Comparison of ENCODE assay signal across 8 cellular contexts in the genomic region with DNA sequence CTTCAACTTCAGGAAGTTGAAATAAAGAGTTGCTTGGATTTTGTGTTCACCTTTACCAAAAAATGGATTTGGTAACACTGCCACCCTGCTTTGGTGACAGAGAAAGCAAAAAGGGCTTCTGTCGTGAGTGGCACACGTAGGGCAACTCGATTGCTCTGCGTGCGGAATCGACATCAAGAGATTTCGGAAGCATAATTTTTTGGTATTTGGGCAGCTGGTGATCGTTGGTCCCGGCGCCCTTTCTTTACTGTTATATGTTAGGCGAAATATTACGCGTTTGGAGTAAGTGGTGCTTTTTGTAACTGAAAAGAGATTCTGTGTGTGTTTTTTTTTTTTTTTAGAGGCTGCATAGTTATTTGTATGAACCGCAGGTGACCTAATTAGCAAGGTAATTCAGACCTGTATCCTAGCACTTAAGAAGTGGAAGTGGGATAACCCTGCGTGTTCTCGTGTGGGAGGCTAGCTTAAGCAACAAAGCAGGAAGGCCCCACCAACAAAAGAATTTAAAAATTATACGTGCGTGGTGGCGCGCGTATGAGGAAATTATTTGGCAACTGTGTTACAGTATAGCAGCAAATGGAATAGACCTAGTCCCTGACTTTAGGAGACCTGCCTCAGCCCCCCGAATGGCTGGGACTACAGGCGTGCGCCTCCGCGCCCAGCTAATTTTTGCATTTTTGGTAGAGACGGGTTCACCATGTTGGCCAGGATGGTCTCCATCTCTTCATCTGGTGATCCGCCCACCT. TPM values are rescaled to one million over a fixed set of nuclear protein-coding genes. Genes with fewer than 3 reads are reported as not detected.
DNase-seq lines count a peak whose midpoint lies in the region; ATAC-seq and TF ChIP-seq lines count a peak whose summit lies in the region.

Gene RNU11, plus strand, starts transcription at position 108 of the 746 bp plus-strand sequence.

- peak within 1 kb of the TSS; percentile 28 for H3K4me3 ChIP-seq in IMR-90 (ENCODE audit: insufficient read depth, low read depth, low read length)
- peak within 1 kb of the TSS; percentile 69 for H3K4me3 ChIP-seq in OCI-LY7 (ENCODE audit: low read depth, low read length, poor library complexity, severe bottlenecking)
- peak within 1 kb of the TSS; percentile 78 to 88 for H3K4me3 ChIP-seq in mucosa of rectum (ENCODE audit: low read length in 2 of 2)

- peak within 1 kb of the TSS; percentile 79 for H2AK5ac ChIP-seq in IMR-90 (ENCODE audit: low read depth, low read length)

- POLR2A ChIA-PET in IMR-90 (lab: Charles Lee; ENCODE audit: unreplicated experiment), result interaction anchor here (0.6 to 1.4 kb wide), 10 partner anchors 13 to 554 kb away, joined by 3 to 8 read pairs (median 4); partner anchors contain the start of genes GMEB1 and YTHDF2
- POLR2A ChIA-PET in OCI-LY7 (lab: Charles Lee), result interaction anchor here (0.5 to 1.4 kb wide), 8 partner anchors 15 to 239 kb away, joined by 3 to 6 read pairs (median 3); partner anchors contain the start of gene YTHDF2

- H3K4me1 ChIP-seq in IMR-90 (ENCODE audit: control insufficient read depth, insufficient read depth, low read length) (peaks cover 1% of the 10 kb centered on the region; the same call in 1 of the 2 replicates), OCI-LY7 (ENCODE audit: insufficient read depth, low read length, poor library complexity, severe bottlenecking) (peaks cover 35% of the 10 kb centered on the region), mucosa of rectum (ENCODE audit: control insufficient read depth in 2 of 2, insufficient read depth in 2 of 2, low read length in 2 of 2) (peaks cover 19 to 24% of the 10 kb centered on the region in 2 donors)

- peaks cover 5% of the 10 kb centered on the region; the same call in 1 of the 2 replicates for H3K79me2 ChIP-seq in OCI-LY7 (ENCODE audit: insufficient read depth, low read depth, low read length)

- H3K4ac ChIP-seq in IMR-90 (ENCODE audit: low read depth, low read length), result peak within 1 kb of the TSS; percentile 95

- peak within 1 kb of the TSS; percentile 97 for H2BK5ac ChIP-seq in IMR-90 (ENCODE audit: low read depth, low read length, poor library complexity, severe bottlenecking)

- DNase-seq in DMS153 treated with DMSO at 0.1 percent for 48 hours (lab: John Stamatoyannopoulos, UW; ENCODE audit: unreplicated experiment), result peak; percentile 100
- DNase-seq in IMR-90, result peak; percentile 100
- peak; percentile 98 for DNase-seq in OCI-LY7 (ENCODE audit: low spot score)
- DNase-seq in activated T-cell treated with anti-CD3 and anti-CD28 coated beads for 4 hours, result peak; percentile 78
- peak; percentile 97 for DNase-seq in erythroblast (lab: John Stamatoyannopoulos, UW)
- peak; percentile 70 to 76 for DNase-seq in stimulated activated CD8-positive, alpha-beta memory T cell treated with anti-CD3 and anti-CD28 coated beads, Interleukin-4, amount 100 ng/mL, for 4 hours (ENCODE audit: low read depth in 2 of 2, low spot score in 1 of 2)

- peak within 1 kb of the TSS; percentile 88 for H2AFZ ChIP-seq in IMR-90 (replicated peaks; ENCODE audit: low read length, poor library complexity)
- peak within 1 kb of the TSS; percentile 20 for H2AFZ ChIP-seq in OCI-LY7 (ENCODE audit: low read length)

- peak within 1 kb of the TSS; percentile 96 for H2BK120ac ChIP-seq in IMR-90 (ENCODE audit: low read depth, low read length)

- H3K27ac ChIP-seq in IMR-90 (ENCODE audit: insufficient read depth, low read length) (peak within 1 kb of the TSS; percentile 79), OCI-LY7 (ENCODE audit: low read depth, low read length, poor library complexity, severe bottlenecking) (peak within 1 kb of the TSS; percentile 99), mucosa of rectum (ENCODE audit: low read depth in 2 of 2, low read length in 2 of 2) (peak within 1 kb of the TSS; percentile 97 to 98)

- H3K9me3 ChIP-seq in IMR-90 (ENCODE audit: control insufficient read depth, insufficient read depth, low read length) (no peaks in the 10 kb centered on the region), OCI-LY7 (ENCODE audit: low read length) (no peaks in the 10 kb centered on the region), mucosa of rectum (ENCODE audit: control insufficient read depth in 2 of 2, low read length in 2 of 2) (no peaks in the 10 kb centered on the region)

- peak within 1 kb of the TSS; percentile 58 for H3K18ac ChIP-seq in IMR-90 (ENCODE audit: low read depth, low read length)

- H3K23ac ChIP-seq in IMR-90 (ENCODE audit: low read depth, low read length), result peak within 1 kb of the TSS; percentile 86

- H3K56ac ChIP-seq in IMR-90 (ENCODE audit: extremely low read depth, insufficient read depth, low read length), result peak within 1 kb of the TSS; percentile 99

- H3K79me1 ChIP-seq in IMR-90 (ENCODE audit: low read depth in 1 of 2, low read length in 2 of 2), result peaks cover 6 to 9% of the 10 kb centered on the region in 2 experiments; a peak in 3 of 4 replicates

- dilution Hi-C loops in IMR-90 (cut with HindIII; ENCODE audit: low sequenced_read_pairs, unreplicated experiment), result no loop called here

- H3K4me2 ChIP-seq in IMR-90 (ENCODE audit: low read depth, low read length), result peak within 1 kb of the TSS; percentile 79
- H3K4me2 ChIP-seq in OCI-LY7 (ENCODE audit: low read length), result peak within 1 kb of the TSS; percentile 100

- H3K14ac ChIP-seq in IMR-90 (replicated peaks; ENCODE audit: low read depth, low read length), result peak within 1 kb of the TSS; percentile 95

- H3K36me3 ChIP-seq in IMR-90 (ENCODE audit: control insufficient read depth, insufficient read depth, low read length) (no peaks in the 10 kb centered on the region), OCI-LY7 (ENCODE audit: insufficient read depth, low read length) (no peaks in the 10 kb centered on the region), mucosa of rectum (ENCODE audit: control insufficient read depth in 2 of 2, insufficient read depth in 2 of 2, low read length in 2 of 2) (no peaks in the 10 kb centered on the region)

- in situ Hi-C loops in IMR-90 (cut with MboI; ENCODE audit: low sequenced_read_pairs), result no loop called here

- H3K9me2 ChIP-seq in OCI-LY7 (ENCODE audit: insufficient read depth, low read length), result no peaks in the 10 kb centered on the region

- H2BK15ac ChIP-seq in IMR-90 (ENCODE audit: low read depth, low read length), result peak within 1 kb of the TSS; percentile 81; the same call in 2 of the 3 replicates

- WGBS in IMR-90 (ENCODE audit: extremely low coverage in 2 of 2, insufficient read length in 1 of 2), 2 experiments, result 2% methylated on average over 7 of the region's 28 CpGs; no CpG with 5 or more reads in 1 of the 2 experiments

- CTCF ChIA-PET in IMR-90 (lab: Yijun Ruan, JAX), result interaction anchor here (0.6 to 1.2 kb wide), 3 partner anchors 212 to 281 kb away, joined by 3 to 9 read pairs (median 5); no protein-coding TSS in a partner anchor
- CTCF ChIA-PET in OCI-LY7 (lab: Charles Lee; ENCODE audit: unreplicated experiment), result no interaction called here

- H3K9me1 ChIP-seq in IMR-90 (ENCODE audit: insufficient read depth, low read length), result peaks cover 3% of the 10 kb centered on the region; the same call in 1 of the 2 replicates

- H2AK9ac ChIP-seq in IMR-90 (replicated peaks; ENCODE audit: low read depth, low read length, poor library complexity), result peak within 1 kb of the TSS; percentile 80

- peak within 1 kb of the TSS; percentile 71 for H3K9ac ChIP-seq in IMR-90 (ENCODE audit: low read depth, low read length)
- H3K9ac ChIP-seq in mucosa of rectum (ENCODE audit: low read depth in 1 of 2, low read length in 2 of 2), result peak within 1 kb of the TSS; percentile 85 to 97

- ATAC-seq in GM21529 (IDR thresholded peaks at IDR 0.05; ENCODE audit: unreplicated experiment) (peak; percentile 68), IMR-90 (ENCODE audit: low read depth) (peak; percentile 72)

- H4K20me1 ChIP-seq in IMR-90 (ENCODE audit: insufficient read depth, low read length) (peaks cover 4% of the 10 kb centered on the region; the same call in 1 of the 2 replicates), OCI-LY7 (ENCODE audit: insufficient read depth, low read length) (no peaks in the 10 kb centered on the region)

- intact Hi-C loops in IMR-90 (cut with micrococcal nuclease), result loop anchor here (1.0 to 10.0 kb wide), 6 partner anchors 20 to 546 kb away; partner anchors contain the start of genes GMEB1 and YTHDF2
- intact Hi-C loops in OCI-LY7 (cut with micrococcal nuclease; ENCODE audit: unreplicated experiment), result loop anchor here (1.0 to 10.0 kb wide), 3 partner anchors 20 to 574 kb away; partner anchors contain the start of genes GMEB1 and YTHDF2

- peak; percentile 100 for TF ChIP-seq POLR2A in IMR-90 (IDR thresholded peaks at IDR 0.05; ENCODE audit: low read depth, low read length)
- peak; percentile 100 for TF ChIP-seq POLR2A in erythroblast (IDR thresholded peaks at IDR 0.05; ENCODE audit: low read length)

- peak; percentile 15; the same call in 1 of the 2 replicates for TF ChIP-seq RAD21 in IMR-90 (IDR thresholded peaks at IDR 0.05; ENCODE audit: low read length)

- peak within 1 kb of the TSS; percentile 88 for H4K91ac ChIP-seq in IMR-90 (ENCODE audit: insufficient read depth, low read depth, low read length)

- H4K5ac ChIP-seq in IMR-90 (ENCODE audit: low read depth, low read length), result peak within 1 kb of the TSS; percentile 72

- peak within 1 kb of the TSS; percentile 82 to 93 for H4K8ac ChIP-seq in IMR-90 (ENCODE audit: low read depth in 2 of 2, low read length in 2 of 2)

- peak within 1 kb of the TSS; percentile 93 for H2BK20ac ChIP-seq in IMR-90 (ENCODE audit: low read depth, low read length)

- no peaks in the 10 kb centered on the region for H3K27me3 ChIP-seq in IMR-90 (ENCODE audit: control insufficient read depth, insufficient read depth, low read length)
- H3K27me3 ChIP-seq in mucosa of rectum (ENCODE audit: control insufficient read depth in 2 of 2, insufficient read depth in 2 of 2, low read length in 2 of 2), result no peaks in the 10 kb centered on the region

- BruUV-seq in IMR-90 (replicated peaks; lab: Mats Ljungman, UMichigan) (TSS peak; percentile 100), OCI-LY7 (replicated peaks; lab: Mats Ljungman, UMichigan) (TSS peak; percentile 98)

- TF ChIP-seq CTCF in IMR-90 (conservative IDR thresholded peaks at IDR 0.05; ENCODE audit: low read depth, low read length) (no peak), OCI-LY7 (conservative IDR thresholded peaks at IDR 0.05; ENCODE audit: low read length) (0 out of 2 replicates have a peak, but pooled peaks have one; percentile 32)

TF ChIP-seq in IMR-90, 13 proteins besides CTCF, POLR2A, EP300 and RAD21 (continues in another document):
- no peak; the same call in 1 of the 2 replicates for TF ChIP-seq MAFK (IDR thresholded peaks at IDR 0.05; ENCODE audit: low read depth, low read length)
- TF ChIP-seq RCOR1 (IDR thresholded peaks at IDR 0.05; ENCODE audit: insufficient replicate concordance, low read length), result no peak
- peak; percentile 37; the same call in 1 of the 2 replicates for TF ChIP-seq FOS (IDR thresholded peaks at IDR 0.05; ENCODE audit: low read depth, low read length)
- TF ChIP-seq CEBPB (IDR thresholded peaks at IDR 0.05; ENCODE audit: low read depth, low read length), result peak; percentile 92

RNA-seq across cellular contexts. Expression of gene RNU11, which starts in this region (rescaled TPM):
- total RNA-seq in IMR-90 (2012; rRNA removed), result under 0.01 TPM in 1 of 2 replicates, not detected in the other
- polyA plus RNA-seq in IMR-90 (2012; rRNA removed), result not detected in 2 replicates
- polyA plus RNA-seq in IMR-90 (2012; cell fraction: cytosol; rRNA removed), result not detected in 2 replicates
- not detected in 2 replicates for polyA plus RNA-seq in IMR-90 (2012; cell fraction: nucleus; rRNA removed; ENCODE audit: low replicate concordance)
- total RNA-seq in OCI-LY7 (2014; rRNA removed; shearing (Covaris generic)), result not detected in 2 replicates
- total RNA-seq in OCI-LY7 (2022), result not detected in 2 replicates

Comparison
In these comparisons a context has a peak if more than half of its experiments do, and no peak if none do; other contexts are left out.
1. Peak in every context shown above with its lines: DNase-seq, ATAC-seq, H3K4me3 ChIP-seq and H3K27ac ChIP-seq.
2. Peak in DNase-seq, ATAC-seq, H3K4me3 ChIP-seq, H3K27ac ChIP-seq, H3K9ac ChIP-seq and H3K4me2 ChIP-seq in IMR-90; RNA of the gene not detected or under 1 TPM.
3. Peak in DNase-seq, H3K4me3 ChIP-seq, H3K27ac ChIP-seq and H3K4me2 ChIP-seq in OCI-LY7; RNA of the gene not detected or under 1 TPM.
4. H3K4me3 ChIP-seq: peak in every context shown above with its lines; median percentile 83 in mucosa of rectum; 69 in OCI-LY7; 28 in IMR-90.